8 cellular contexts compared by ENCODE assay signal in the genomic region with DNA sequence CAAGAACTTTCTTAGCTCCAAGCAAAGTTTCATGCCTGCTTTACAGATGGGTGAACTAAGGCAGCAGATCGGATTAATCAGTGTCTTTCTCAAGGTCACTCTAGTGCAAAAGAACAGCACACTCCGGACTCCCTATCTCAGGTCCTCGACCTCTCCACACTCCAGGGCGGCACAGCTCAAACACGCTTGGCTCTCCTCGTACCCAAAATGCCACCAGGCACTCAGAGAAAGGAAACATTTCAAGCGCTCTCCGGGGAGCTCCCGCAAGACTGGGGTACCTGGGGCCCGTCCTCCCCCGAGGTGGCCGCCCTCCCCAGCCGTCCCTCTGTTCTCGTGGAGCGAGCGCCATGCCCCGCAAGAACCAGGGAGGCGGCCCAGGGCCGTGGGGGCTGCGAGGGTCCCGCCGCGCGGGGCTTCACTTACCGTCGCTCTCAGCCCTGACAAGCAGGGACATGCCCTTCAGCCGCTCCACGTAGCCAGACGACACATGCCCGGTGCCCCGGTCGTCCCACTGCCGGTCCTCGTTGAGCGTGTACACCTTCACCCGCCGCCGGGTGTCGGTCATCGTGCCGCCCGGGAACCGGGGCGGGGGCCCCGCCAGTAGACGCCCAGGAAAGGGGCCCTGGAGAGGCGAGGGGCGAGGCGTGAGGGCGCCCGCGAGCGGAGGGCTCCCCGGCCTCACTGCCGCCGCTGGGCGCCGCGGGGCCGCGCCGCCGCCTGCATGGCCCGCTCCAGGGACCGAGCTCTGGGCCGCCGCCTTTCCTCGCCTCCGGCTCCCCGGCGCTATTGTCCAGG. TPM values are rescaled to one million over a fixed set of nuclear protein-coding genes. Genes with fewer than 3 reads are reported as not detected.
DNase-seq lines count a peak whose midpoint lies in the region; ATAC-seq lines count a peak whose summit lies in the region.

No MANE protein-coding gene starts in this region.

- H3K4me1 ChIP-seq in BLaER1 treated with 17β-estradiol and CSF1 and Interleukin-3, amounts not matched to agents 10 nM and 100 nM = peaks cover 11 to 40% (median 23%) of the 10 kb centered on the region in 10 experiments; a peak in 18 of 20 replicates
- H3K4me1 ChIP-seq in skeletal muscle satellite cell (ENCODE audit: control insufficient read depth, insufficient read depth, low read length) = no peaks in the 10 kb centered on the region

- H3K9me3 ChIP-seq in BLaER1 treated with 17β-estradiol and CSF1 and Interleukin-3, amounts not matched to agents 10 nM and 100 nM (replicated peaks in 1 of 11) = no peaks in the 10 kb centered on the region
- no peaks in the 10 kb centered on the region for H3K9me3 ChIP-seq in iPS-18c (ENCODE audit: control insufficient read depth, insufficient read depth, low read length)
- no peaks in the 10 kb centered on the region for H3K9me3 ChIP-seq in skeletal muscle satellite cell (replicated peaks; ENCODE audit: low read length)

- H3K36me3 ChIP-seq in BLaER1 treated with 17β-estradiol and CSF1 and Interleukin-3, amounts not matched to agents 10 nM and 100 nM = peaks cover 20 to 42% (median 33%) of the 10 kb centered on the region in 11 experiments
- H3K36me3 ChIP-seq in skeletal muscle satellite cell (ENCODE audit: insufficient read depth, low read length) = peaks cover 12% of the 10 kb centered on the region

- peak overlapping the region; percentile 88 to 100 (median 100) for H3K4me3 ChIP-seq in BLaER1 treated with 17β-estradiol and CSF1 and Interleukin-3, amounts not matched to agents 10 nM and 100 nM
- H3K4me3 ChIP-seq in iPS-18c (ENCODE audit: insufficient read depth, low read depth, low read length) (peak overlapping the region; percentile 90), skeletal muscle satellite cell (ENCODE audit: low read length) (peak overlapping the region; percentile 87)

- DNase-seq in T-helper 1 cell = peak in 4 of 5 donors; percentile 11 to 42 (median 17)
- DNase-seq in astrocyte of the hippocampus (ENCODE audit: low read depth, low spot score) = peak; percentile 44
- no peak for DNase-seq in NCI-H187 treated with DMSO at 0.1 percent for 48 hours (lab: John Stamatoyannopoulos, UW)

- ATAC-seq in GM19397 (IDR thresholded peaks at IDR 0.05; ENCODE audit: unreplicated experiment) = peak; percentile 17
- ATAC-seq in HG03565 (IDR thresholded peaks at IDR 0.05; ENCODE audit: unreplicated experiment) = peak; percentile 14

- H3K9ac ChIP-seq in BLaER1 treated with 17β-estradiol and CSF1 and Interleukin-3, amounts not matched to agents 10 nM and 100 nM = peak overlapping the region; percentile 97 to 100 (median 100)
- H3K9ac ChIP-seq in skeletal muscle satellite cell (ENCODE audit: low read depth, low read length) = peak overlapping the region; percentile 98

- H3K4me2 ChIP-seq in BLaER1 treated with 17β-estradiol and CSF1 and Interleukin-3, amounts not matched to agents 10 nM and 100 nM = peak overlapping the region; percentile 71 to 99 (median 88)
- H3K4me2 ChIP-seq in skeletal muscle satellite cell (ENCODE audit: low read length) = peak overlapping the region; percentile 84

- H3K27me3 ChIP-seq in BLaER1 treated with 17β-estradiol and CSF1 and Interleukin-3, amounts not matched to agents 10 nM and 100 nM = no peaks in the 10 kb centered on the region
- peaks cover 2% of the 10 kb centered on the region for H3K27me3 ChIP-seq in skeletal muscle satellite cell (ENCODE audit: control insufficient read depth, insufficient read depth, low read length)

- H4K20me1 ChIP-seq in BLaER1 treated with 17β-estradiol and CSF1 and Interleukin-3, amounts not matched to agents 10 nM and 100 nM = peaks cover 44 to 52% (median 50%) of the 10 kb centered on the region in 11 experiments

- peak overlapping the region; percentile 97 to 100 (median 100) for H3K27ac ChIP-seq in BLaER1 treated with 17β-estradiol and CSF1 and Interleukin-3, amounts not matched to agents 10 nM and 100 nM

RNA-seq across cellular contexts. Expression of a gene that starts 0.8 kb away (rescaled TPM):
- total RNA-seq in skeletal muscle satellite cell (2012; rRNA removed) = 34.5 and 36.5 TPM in 2 replicates
